ENCODE assay signal across 34 cellular contexts in genomic region chr3:179503152-179503551, GRCh38. TPM values are rescaled to one million over a fixed set of nuclear protein-coding genes. Genes with fewer than 3 reads are reported as not detected.
DNase-seq lines count a peak whose midpoint lies in the region; ATAC-seq, FAIRE-seq and TF ChIP-seq lines count a peak whose summit lies in the region.
"Had no signal": no experiment of that assay in that cellular context is flagged by ENCODE, and none has a peak within 500 bp of the region (broad histone marks: within the 10 kb centered on the region; RNA-seq: fewer than 3 reads in every experiment).

No MANE protein-coding gene starts in this region.

- H2BK15ac ChIP-seq in IMR-90 (ENCODE audit: low read depth, low read length): no peak overlapping the region

- no peak overlapping the region for H4K91ac ChIP-seq in IMR-90 (ENCODE audit: insufficient read depth, low read depth, low read length)

- ATAC-seq in HepG2 (no peak), right lobe of liver (no peak), A549 (no peak), IMR-90 (ENCODE audit: low read depth) (no peak), K562 (no peak), HG03342 (IDR thresholded peaks at IDR 0.05; ENCODE audit: unreplicated experiment) (no peak), HG02840 (IDR thresholded peaks at IDR 0.05; ENCODE audit: low FRiP score, unreplicated experiment) (no peak), GM19395 (IDR thresholded peaks at IDR 0.05; ENCODE audit: unreplicated experiment) (no peak)
- ATAC-seq: CD8-positive, alpha-beta T cell had no signal

- no peaks in the 10 kb centered on the region for H3K79me2 ChIP-seq in HepG2 (ENCODE audit: insufficient read depth, low read length)
- no peaks in the 10 kb centered on the region for H3K79me2 ChIP-seq in K562 (ENCODE audit: control insufficient read depth, insufficient read depth, low read length)

- no peak overlapping the region for H2BK120ac ChIP-seq in IMR-90 (ENCODE audit: low read depth, low read length)

- no peak overlapping the region for H3K14ac ChIP-seq in IMR-90 (replicated peaks; ENCODE audit: low read depth, low read length)

- no peak overlapping the region for H3K18ac ChIP-seq in IMR-90 (ENCODE audit: low read depth, low read length)

- H3K36me3 ChIP-seq in HepG2 (replicated peaks in 1 of 2; ENCODE audit: control insufficient read depth in 1 of 2, insufficient read depth in 2 of 2, low read length in 2 of 2): no peaks in the 10 kb centered on the region
- H3K36me3 ChIP-seq in right lobe of liver: no peaks in the 10 kb centered on the region
- H3K36me3 ChIP-seq in IMR-90 (ENCODE audit: control insufficient read depth, insufficient read depth, low read length): no peaks in the 10 kb centered on the region
- H3K36me3 ChIP-seq in K562 (ENCODE audit: control insufficient read depth, insufficient read depth, low read length): no peaks in the 10 kb centered on the region
- H3K36me3 ChIP-seq: BE2C; BLaER1; BLaER1 treated with 17β-estradiol and CSF1 and Interleukin-3, amounts not matched to agents 10 nM and 100 nM had no signal

- no peak overlapping the region for H2BK20ac ChIP-seq in IMR-90 (ENCODE audit: low read depth, low read length)

- no peak overlapping the region for H2BK5ac ChIP-seq in IMR-90 (ENCODE audit: low read depth, low read length, poor library complexity, severe bottlenecking)

- BruUV-seq in HepG2 (replicated peaks; lab: Mats Ljungman, UMichigan) (no TSS peak), IMR-90 (replicated peaks; lab: Mats Ljungman, UMichigan) (no TSS peak), K562 (replicated peaks; lab: Mats Ljungman, UMichigan) (no TSS peak)

- WGBS in HepG2 (ENCODE audit: low lambda C conversion rate): 16% methylated on average over 3 of the region's 3 CpGs
- 65% methylated on average over 3 of the region's 3 CpGs for WGBS in right lobe of liver (ENCODE audit: insufficient coverage, low coverage, low lambda C conversion rate, missing lambda C conversion rate)
- 51% methylated on average over 3 of the region's 3 CpGs for WGBS in A549 (ENCODE audit: missing lambda C conversion rate)
- no CpG with 5 or more reads among the region's 3 CpGs for WGBS in IMR-90 (ENCODE audit: extremely low coverage in 2 of 2, insufficient read length in 1 of 2), 2 experiments
- WGBS in K562 (ENCODE audit: insufficient coverage, low coverage, missing lambda C conversion rate): 7% methylated on average over 3 of the region's 3 CpGs

- H2AK9ac ChIP-seq in IMR-90 (replicated peaks; ENCODE audit: low read depth, low read length, poor library complexity): no peak overlapping the region

- no peak for TF ChIP-seq EP300 in HepG2 (IDR thresholded peaks at IDR 0.05; ENCODE audit: low read depth in 2 of 2, low read length in 2 of 2)
- no peak for TF ChIP-seq EP300 in HepG2 (CRISPR knock-in tag; IDR thresholded peaks at IDR 0.05; ENCODE audit: borderline replicate concordance)
- no peak for TF ChIP-seq EP300 in A549 (IDR thresholded peaks at IDR 0.05)
- no peak for TF ChIP-seq EP300 in K562 (IDR thresholded peaks at IDR 0.05; ENCODE audit: low read length)

- H3K4me1 ChIP-seq in HepG2 (ENCODE audit: insufficient read depth, low read length) (no peaks in the 10 kb centered on the region), right lobe of liver (no peaks in the 10 kb centered on the region), A549 (no peaks in the 10 kb centered on the region), IMR-90 (ENCODE audit: control insufficient read depth, insufficient read depth, low read length) (no peaks in the 10 kb centered on the region), K562 (replicated peaks in 1 of 2; ENCODE audit: control insufficient read depth in 2 of 2, insufficient read depth in 2 of 2, low read length in 2 of 2) (no peaks in the 10 kb centered on the region)
- H3K4me1 ChIP-seq: BE2C had no signal

- H3K9ac ChIP-seq in HepG2 (ENCODE audit: insufficient read depth, low read depth, low read length) (no peak overlapping the region), IMR-90 (ENCODE audit: low read depth, low read length) (no peak overlapping the region), K562 (ENCODE audit: insufficient read depth in 1 of 2, low read depth in 2 of 2, low read length in 2 of 2) (no peak overlapping the region)
- H3K9ac ChIP-seq: BLaER1; BLaER1 treated with 17β-estradiol and CSF1 and Interleukin-3, amounts not matched to agents 10 nM and 100 nM had no signal

- dilution Hi-C loops in IMR-90 (cut with HindIII; ENCODE audit: low sequenced_read_pairs, unreplicated experiment): no loop called here

- H3K9me1 ChIP-seq in IMR-90 (ENCODE audit: insufficient read depth, low read length) (no peaks in the 10 kb centered on the region), K562 (ENCODE audit: control insufficient read depth, insufficient read depth, low read length) (no peaks in the 10 kb centered on the region)

- TF ChIP-seq RAD21 in HepG2 (CRISPR knock-in tag; IDR thresholded peaks at IDR 0.05) (no peak), A549 (conservative IDR thresholded peaks at IDR 0.05 in 1 of 2, IDR thresholded peaks at IDR 0.05 in 1 of 2) (no peak), IMR-90 (IDR thresholded peaks at IDR 0.05; ENCODE audit: low read length) (no peak), K562 (CRISPR knock-in tag; conservative IDR thresholded peaks at IDR 0.05 in 1 of 2, IDR thresholded peaks at IDR 0.05 in 1 of 2) (no peak)

- POLR2A ChIA-PET in HepG2 (lab: Yijun Ruan, JAX): no interaction called here
- POLR2A ChIA-PET in A549 (lab: Yijun Ruan, JAX): no interaction called here
- POLR2A ChIA-PET in IMR-90 (lab: Charles Lee; ENCODE audit: unreplicated experiment): no interaction called here
- POLR2A ChIA-PET in K562 (lab: Yijun Ruan, JAX): interaction anchor here (1.1 kb wide), 1 partner anchor 13 kb away, joined by 3 read pairs; no protein-coding TSS in a partner anchor

- FAIRE-seq in HepG2 (lab: Jason Lieb, UNC) (no peak), A549 (lab: Jason Lieb, UNC) (no peak), K562 (lab: Jason Lieb, UNC) (no peak)
- FAIRE-seq: A204.1, D721Med had no signal

- H2AFZ ChIP-seq in HepG2 (ENCODE audit: low read length): no peak overlapping the region
- H2AFZ ChIP-seq in IMR-90 (replicated peaks; ENCODE audit: low read length, poor library complexity): no peak overlapping the region
- H2AFZ ChIP-seq in K562 (ENCODE audit: low read depth, low read length): no peak overlapping the region

- H3K9me3 ChIP-seq in HepG2 (ENCODE audit: low read length): no peaks in the 10 kb centered on the region
- no peaks in the 10 kb centered on the region for H3K9me3 ChIP-seq in right lobe of liver
- no peaks in the 10 kb centered on the region for H3K9me3 ChIP-seq in A549
- no peaks in the 10 kb centered on the region for H3K9me3 ChIP-seq in IMR-90 (ENCODE audit: control insufficient read depth, insufficient read depth, low read length)
- no peaks in the 10 kb centered on the region for H3K9me3 ChIP-seq in K562 (replicated peaks; ENCODE audit: control insufficient read depth, insufficient read depth, low read depth, low read length)
- H3K9me3 ChIP-seq: BE2C had no signal

- H4K20me1 ChIP-seq in HepG2 (ENCODE audit: insufficient read depth, low read length) (no peaks in the 10 kb centered on the region), IMR-90 (ENCODE audit: insufficient read depth, low read length) (no peaks in the 10 kb centered on the region), K562 (replicated peaks; ENCODE audit: control insufficient read depth, insufficient read depth, low read length) (no peaks in the 10 kb centered on the region)
- H4K20me1 ChIP-seq: BLaER1; BLaER1 treated with 17β-estradiol and CSF1 and Interleukin-3, amounts not matched to agents 10 nM and 100 nM had no signal

- TF ChIP-seq POLR2A in HepG2 (IDR thresholded peaks at IDR 0.05; ENCODE audit: insufficient read depth in 1 of 2, low read depth in 2 of 2, low read length in 2 of 2) (no peak), right lobe of liver (IDR thresholded peaks at IDR 0.05) (no peak), A549 (IDR thresholded peaks at IDR 0.05; ENCODE audit: low read length) (no peak), IMR-90 (IDR thresholded peaks at IDR 0.05; ENCODE audit: low read depth, low read length) (no peak), K562 (conservative IDR thresholded peaks at IDR 0.05) (no peak)

- no peak for DNase-seq in HepG2 (ENCODE audit: low spot score)
- DNase-seq in right lobe of liver: no peak
- DNase-seq in A549 (ENCODE audit: low read depth in 1 of 2, low spot score in 1 of 2): no peak
- DNase-seq in IMR-90: no peak
- no peak for DNase-seq in K562 (ENCODE audit: extremely low read depth in 1 of 4, low spot score in 3 of 4)
- DNase-seq: 8988T; ACHN; AML-193; BE2C; C1 segment of cervical spinal cord; Caco-2; Calu3; CD4-positive, alpha-beta memory T cell; CD4-positive, alpha-beta T cell; CD4-positive, CD25-positive, alpha-beta regulatory T cell; CD8-positive, alpha-beta memory T cell; CD8-positive, alpha-beta T cell; COR-L47; DMS 273 treated with DMSO at 0.1 percent for 48 hours; DMS153; DMS53; DMS79; DMS79 treated with DMSO at 0.1 percent for 48 hours; DND-41; EL had no signal

- CTCF ChIA-PET in HepG2 (lab: Yijun Ruan, JAX; ENCODE audit: low intra/inter-chr PET ratio, low total read pairs): no interaction called here
- CTCF ChIA-PET in A549 (lab: Yijun Ruan, JAX): interaction anchor here (0.6 kb wide), 1 partner anchor 127 kb away, joined by 3 read pairs; no protein-coding TSS in a partner anchor
- CTCF ChIA-PET in IMR-90 (lab: Yijun Ruan, JAX): no interaction called here
- CTCF ChIA-PET in K562 (lab: Yijun Ruan, JAX; ENCODE audit: low intra/inter-chr PET ratio): no interaction called here

- H3K4me2 ChIP-seq in HepG2 (ENCODE audit: low read depth, low read length): no peak overlapping the region
- no peak overlapping the region for H3K4me2 ChIP-seq in A549
- H3K4me2 ChIP-seq in IMR-90 (ENCODE audit: low read depth, low read length): no peak overlapping the region
- no peak overlapping the region for H3K4me2 ChIP-seq in K562 (ENCODE audit: insufficient read depth, low read length)
- H3K4me2 ChIP-seq: BLaER1; BLaER1 treated with 17β-estradiol and CSF1 and Interleukin-3, amounts not matched to agents 10 nM and 100 nM had no signal

- no peak overlapping the region for H2AK5ac ChIP-seq in IMR-90 (ENCODE audit: low read depth, low read length)

- intact Hi-C loops in HepG2 (cut with micrococcal nuclease; ENCODE audit: unreplicated experiment): no loop called here
- intact Hi-C loops in right lobe of liver (cut with DNase I): no loop called here
- intact Hi-C loops in IMR-90 (cut with micrococcal nuclease): no loop called here
- intact Hi-C loops in K562 (cut with micrococcal nuclease): no loop called here

- no peak overlapping the region for H4K8ac ChIP-seq in IMR-90 (ENCODE audit: low read depth in 2 of 2, low read length in 2 of 2)

- no peak overlapping the region for H3K56ac ChIP-seq in IMR-90 (ENCODE audit: extremely low read depth, insufficient read depth, low read length)

- H3K79me1 ChIP-seq in IMR-90 (ENCODE audit: low read depth in 1 of 2, low read length in 2 of 2): no peaks in the 10 kb centered on the region

- H3K27ac ChIP-seq in HepG2 (ENCODE audit: extremely low read length, insufficient read depth, low read length) (no peak overlapping the region), right lobe of liver (no peak overlapping the region), A549 (no peak overlapping the region), IMR-90 (ENCODE audit: insufficient read depth, low read length) (no peak overlapping the region), K562 (ENCODE audit: extremely low read depth, low read depth, low read length) (no peak overlapping the region)
- H3K27ac ChIP-seq: 22Rv1; BLaER1; BLaER1 treated with 17β-estradiol and CSF1 and Interleukin-3, amounts not matched to agents 10 nM and 100 nM; C4-2B had no signal

- H3K27me3 ChIP-seq in HepG2 (ENCODE audit: control insufficient read depth in 1 of 2, insufficient read depth in 2 of 2, low read length in 2 of 2) (no peaks in the 10 kb centered on the region), right lobe of liver (no peaks in the 10 kb centered on the region), IMR-90 (ENCODE audit: control insufficient read depth, insufficient read depth, low read length) (peaks cover 6% of the 10 kb centered on the region), K562 (ENCODE audit: control insufficient read depth in 2 of 2, insufficient read depth in 2 of 2, low read length in 2 of 2) (peaks cover 0 to 2% of the 10 kb centered on the region in 2 experiments; a peak in 2 of 5 replicates)
- H3K27me3 ChIP-seq: BLaER1; BLaER1 treated with 17β-estradiol and CSF1 and Interleukin-3, amounts not matched to agents 10 nM and 100 nM had no signal

- no peak overlapping the region for H3K23ac ChIP-seq in IMR-90 (ENCODE audit: low read depth, low read length)

- in situ Hi-C loops in HepG2 (cut with HindIII; ENCODE audit: extremely low pct_ligation_motif_present, low pct_unique_long_range_greater_than_20kb) (no loop called here), IMR-90 (cut with MboI; ENCODE audit: low sequenced_read_pairs) (no loop called here), K562 (cut with MboI) (no loop called here)

- H3K4ac ChIP-seq in IMR-90 (ENCODE audit: low read depth, low read length): no peak overlapping the region

- H3K4me3 ChIP-seq in HepG2 (replicated peaks in 1 of 3; ENCODE audit: insufficient read depth in 1 of 3, low read depth in 2 of 3, low read length in 3 of 3): no peak overlapping the region
- no peak overlapping the region for H3K4me3 ChIP-seq in right lobe of liver
- no peak overlapping the region for H3K4me3 ChIP-seq in A549
- H3K4me3 ChIP-seq in IMR-90 (ENCODE audit: insufficient read depth, low read depth, low read length): no peak overlapping the region
- no peak overlapping the region for H3K4me3 ChIP-seq in K562
- H3K4me3 ChIP-seq: BLaER1; BLaER1 treated with 17β-estradiol and CSF1 and Interleukin-3, amounts not matched to agents 10 nM and 100 nM had no signal

- no peak overlapping the region for H4K5ac ChIP-seq in IMR-90 (ENCODE audit: low read depth, low read length)

- TF ChIP-seq CTCF in HepG2 (CRISPR knock-in tag; IDR thresholded peaks at IDR 0.05): no peak
- no peak for TF ChIP-seq CTCF in right lobe of liver (IDR thresholded peaks at IDR 0.05)
- no peak for TF ChIP-seq CTCF in A549 (IDR thresholded peaks at IDR 0.05)
- TF ChIP-seq CTCF in IMR-90 (conservative IDR thresholded peaks at IDR 0.05; ENCODE audit: low read depth, low read length): no peak
- no peak for TF ChIP-seq CTCF in K562 (IDR thresholded peaks at IDR 0.05 in 2 of 3, conservative IDR thresholded peaks at IDR 0.05 in 1 of 3; ENCODE audit: insufficient read depth in 2 of 3, low read depth in 1 of 3, low read length in 3 of 3)

RNA-seq across cellular contexts. Expression of gene GNB4, which starts 51.9 kb away (rescaled TPM):
- total RNA-seq in HepG2 (2016; rRNA removed; fragmentation: Illumina TruSeq; extraction: Trizol) (0.13 and 0.36 TPM in 2 replicates), right lobe of liver (1 to 10 TPM; 2.9 to 9.5 (median 5.2) TPM), IMR-90 (2012; rRNA removed) (112 and 131 TPM in 2 replicates), K562 (2014; rRNA removed) (18.3 and 20.0 TPM in 2 replicates), K562 (2014; rRNA removed; fragmentation: Illumina TruSeq; extraction: Trizol) (34.7 and 38.4 TPM in 2 replicates), K562 (2015; rRNA removed; fragmentation: Illumina TruSeq; extraction: Trizol) (24.8 and 26.2 TPM in 2 replicates), K562 (2021) (27.9 and 28.8 TPM in 2 replicates)
- total RNA-seq in HepG2 (2016; cell fraction: cytosol; rRNA removed; fragmentation: Illumina TruSeq; extraction: Trizol; ENCODE audit: low read depth): not detected in 2 replicates
- total RNA-seq in HepG2 (2016; cell fraction: insoluble cytoplasmic fraction; rRNA removed; fragmentation: Illumina TruSeq; extraction: Trizol): 0.18 and 0.22 TPM in 2 replicates
- 0.10 and 0.22 TPM in 2 replicates for total RNA-seq in HepG2 (2016; cell fraction: membrane; rRNA removed; fragmentation: Illumina TruSeq; extraction: Trizol)
- 0.09 and 0.13 TPM in 2 replicates for total RNA-seq in HepG2 (2016; cell fraction: nucleus; rRNA removed; fragmentation: Illumina TruSeq; extraction: Trizol)
- polyA plus RNA-seq in HepG2 (2011; rRNA removed) (0.01 and 0.07 TPM in 2 replicates), A549 (2011; rRNA removed) (21.5 and 22.7 TPM in 2 replicates), A549 (2017; fragmentation: RNase III; extraction: RNeasy Plus Mini Kit Qiagen cat#74134 plus additional on column Dnase treatment) (10.3 to 11.1 TPM (median 10.9 TPM) in 3 replicates), IMR-90 (2012; rRNA removed) (20.1 and 22.1 TPM in 2 replicates), K562 (2011; rRNA removed) (30.6 and 36.7 TPM in 2 replicates), K562 (2014; fragmentation: Illumina TruSeq; extraction: Trizol) (19.1 and 21.4 TPM in 2 replicates), K562 (2014; fragmentation: Nextera tagmentation; extraction: Ambion mirVana) (1 to 10 TPM; 6.8 to 7.2 TPM), K562 (2014; rRNA removed) (11.7 and 16.9 TPM in 2 replicates)
- 0.01 and 0.04 TPM in 2 replicates for polyA plus RNA-seq in HepG2 (2011; cell fraction: cytosol; rRNA removed)
- polyA plus RNA-seq in HepG2 (2011; cell fraction: nucleus; rRNA removed): not detected in 2 replicates
- 0.25 and 0.31 TPM in 2 replicates for polyA plus RNA-seq in HepG2 (2012)
- 0.01 TPM in 1 of 2 replicates, not detected in the other for polyA plus RNA-seq in HepG2 (2016; cell fraction: cytosol; fragmentation: Illumina TruSeq; extraction: Trizol; ENCODE audit: low read depth)
- polyA plus RNA-seq in HepG2 (2016; cell fraction: insoluble cytoplasmic fraction; fragmentation: Illumina TruSeq; extraction: Trizol; ENCODE audit: low read depth): 0.19 and 0.20 TPM in 2 replicates
- 0.02 and 0.05 TPM in 2 replicates for polyA plus RNA-seq in HepG2 (2016; cell fraction: membrane; fragmentation: Illumina TruSeq; extraction: Trizol; ENCODE audit: low read depth)
- polyA plus RNA-seq in HepG2 (2016; cell fraction: nucleus; fragmentation: Illumina TruSeq; extraction: Trizol; ENCODE audit: insufficient read depth, low read depth): not detected in 2 replicates
- polyA minus RNA-seq in HepG2 (2011; rRNA and poly(A)+ RNA removed; ENCODE audit: low replicate concordance): 0.66 and 46.6 TPM in 2 replicates
- polyA minus RNA-seq in HepG2 (2011; cell fraction: cytosol; rRNA and poly(A)+ RNA removed): 0.20 and 0.53 TPM in 2 replicates
- 0.26 and 0.75 TPM in 2 replicates for polyA minus RNA-seq in HepG2 (2011; cell fraction: nucleus; rRNA and poly(A)+ RNA removed)
- polyA plus RNA-seq in A549 (2012; cell fraction: cytosol; rRNA removed): 4.8 and 5.9 TPM in 2 replicates
- polyA plus RNA-seq in A549 (2012; cell fraction: nucleus; rRNA removed): 1.8 and 3.0 TPM in 2 replicates
- polyA minus RNA-seq in A549 (2011; rRNA and poly(A)+ RNA removed): 27.0 and 28.6 TPM in 2 replicates
- polyA plus RNA-seq in IMR-90 (2012; cell fraction: cytosol; rRNA removed): 4.1 and 7.1 TPM in 2 replicates
- polyA plus RNA-seq in IMR-90 (2012; cell fraction: nucleus; rRNA removed; ENCODE audit: low replicate concordance): 1.9 and 12.4 TPM in 2 replicates
- 10.7 and 22.4 TPM in 2 replicates for total RNA-seq in K562 (2011; cell fraction: chromatin; rRNA removed; ENCODE audit: low replicate concordance)
- total RNA-seq in K562 (2011; cell fraction: nucleolus; rRNA removed): 4.8 and 8.7 TPM in 2 replicates
- 16.1 and 23.0 TPM in 2 replicates for total RNA-seq in K562 (2011; cell fraction: nucleoplasm; rRNA removed)
- 8.2 and 23.4 TPM in 2 replicates for polyA plus RNA-seq in K562 (2011; cell fraction: cytosol; rRNA removed)
- 4.4 and 8.0 TPM in 2 replicates for polyA plus RNA-seq in K562 (2011; cell fraction: nucleus; rRNA removed)
- polyA plus RNA-seq in K562 (2012): 9.1 and 12.8 TPM in 2 replicates
- 94.2 and 96.0 TPM in 2 replicates for polyA minus RNA-seq in K562 (2011; rRNA and poly(A)+ RNA removed)
- polyA minus RNA-seq in K562 (2011; cell fraction: cytosol; rRNA and poly(A)+ RNA removed): 26.3 and 32.2 TPM in 2 replicates
- polyA minus RNA-seq in K562 (2011; cell fraction: nucleus; rRNA and poly(A)+ RNA removed): 6.1 and 12.0 TPM in 2 replicates

RNA-seq across cellular contexts. Expression of gene ACTL6A, which starts 59.6 kb away (rescaled TPM):
- total RNA-seq in HepG2 (2016; rRNA removed; fragmentation: Illumina TruSeq; extraction: Trizol) (84.1 and 116 TPM in 2 replicates), right lobe of liver (10 to 100 TPM; 10.6 to 38.0 (median 15.5) TPM), IMR-90 (2012; rRNA removed) (70.1 and 115 TPM in 2 replicates), K562 (2014; rRNA removed) (117 and 127 TPM in 2 replicates), K562 (2014; rRNA removed; fragmentation: Illumina TruSeq; extraction: Trizol) (157 and 180 TPM in 2 replicates), K562 (2015; rRNA removed; fragmentation: Illumina TruSeq; extraction: Trizol) (137 and 142 TPM in 2 replicates), K562 (2021) (107 TPM in 2 replicates)
- total RNA-seq in HepG2 (2016; cell fraction: cytosol; rRNA removed; fragmentation: Illumina TruSeq; extraction: Trizol; ENCODE audit: low read depth): 16.4 and 20.7 TPM in 2 replicates
- total RNA-seq in HepG2 (2016; cell fraction: insoluble cytoplasmic fraction; rRNA removed; fragmentation: Illumina TruSeq; extraction: Trizol): 86.5 and 121 TPM in 2 replicates
- total RNA-seq in HepG2 (2016; cell fraction: membrane; rRNA removed; fragmentation: Illumina TruSeq; extraction: Trizol): 31.9 and 33.1 TPM in 2 replicates
- 55.0 and 58.8 TPM in 2 replicates for total RNA-seq in HepG2 (2016; cell fraction: nucleus; rRNA removed; fragmentation: Illumina TruSeq; extraction: Trizol)
- polyA plus RNA-seq in HepG2 (2011; rRNA removed) (43.7 and 58.1 TPM in 2 replicates), A549 (2011; rRNA removed) (89.7 and 116 TPM in 2 replicates), A549 (2017; fragmentation: RNase III; extraction: RNeasy Plus Mini Kit Qiagen cat#74134 plus additional on column Dnase treatment) (108 to 130 TPM (median 116 TPM) in 3 replicates), IMR-90 (2012; rRNA removed) (40.3 and 48.3 TPM in 2 replicates), K562 (2011; rRNA removed) (159 and 225 TPM in 2 replicates), K562 (2014; fragmentation: Illumina TruSeq; extraction: Trizol) (178 and 186 TPM in 2 replicates), K562 (2014; fragmentation: Nextera tagmentation; extraction: Ambion mirVana) (100 to 1,000 TPM; 229 to 243 TPM), K562 (2014; rRNA removed) (151 and 155 TPM in 2 replicates)
- 35.5 and 40.7 TPM in 2 replicates for polyA plus RNA-seq in HepG2 (2011; cell fraction: cytosol; rRNA removed)
- polyA plus RNA-seq in HepG2 (2011; cell fraction: nucleus; rRNA removed): 69.6 and 84.5 TPM in 2 replicates
- 28.8 and 43.7 TPM in 2 replicates for polyA plus RNA-seq in HepG2 (2012)
- polyA plus RNA-seq in HepG2 (2016; cell fraction: cytosol; fragmentation: Illumina TruSeq; extraction: Trizol; ENCODE audit: low read depth): 10.2 and 11.3 TPM in 2 replicates
- 99.9 and 106 TPM in 2 replicates for polyA plus RNA-seq in HepG2 (2016; cell fraction: insoluble cytoplasmic fraction; fragmentation: Illumina TruSeq; extraction: Trizol; ENCODE audit: low read depth)
- 19.7 and 20.1 TPM in 2 replicates for polyA plus RNA-seq in HepG2 (2016; cell fraction: membrane; fragmentation: Illumina TruSeq; extraction: Trizol; ENCODE audit: low read depth)
- polyA plus RNA-seq in HepG2 (2016; cell fraction: nucleus; fragmentation: Illumina TruSeq; extraction: Trizol; ENCODE audit: insufficient read depth, low read depth): 110 and 131 TPM in 2 replicates
- 18.2 and 73.1 TPM in 2 replicates for polyA minus RNA-seq in HepG2 (2011; rRNA and poly(A)+ RNA removed; ENCODE audit: low replicate concordance)
- polyA minus RNA-seq in HepG2 (2011; cell fraction: cytosol; rRNA and poly(A)+ RNA removed): 22.5 and 24.9 TPM in 2 replicates
- polyA minus RNA-seq in HepG2 (2011; cell fraction: nucleus; rRNA and poly(A)+ RNA removed): 51.0 and 56.7 TPM in 2 replicates
- polyA plus RNA-seq in A549 (2012; cell fraction: cytosol; rRNA removed): 50.4 and 77.8 TPM in 2 replicates
- 69.2 and 149 TPM in 2 replicates for polyA plus RNA-seq in A549 (2012; cell fraction: nucleus; rRNA removed)
- polyA minus RNA-seq in A549 (2011; rRNA and poly(A)+ RNA removed): 28.2 and 28.9 TPM in 2 replicates
- polyA plus RNA-seq in IMR-90 (2012; cell fraction: cytosol; rRNA removed): 35.7 and 55.9 TPM in 2 replicates
- 24.2 and 53.3 TPM in 2 replicates for polyA plus RNA-seq in IMR-90 (2012; cell fraction: nucleus; rRNA removed; ENCODE audit: low replicate concordance)
- 77.9 and 152 TPM in 2 replicates for total RNA-seq in K562 (2011; cell fraction: chromatin; rRNA removed; ENCODE audit: low replicate concordance)
- total RNA-seq in K562 (2011; cell fraction: nucleolus; rRNA removed): 41.5 and 48.8 TPM in 2 replicates
- total RNA-seq in K562 (2011; cell fraction: nucleoplasm; rRNA removed): 114 and 127 TPM in 2 replicates
- polyA plus RNA-seq in K562 (2011; cell fraction: cytosol; rRNA removed): 99.3 and 138 TPM in 2 replicates
- 139 and 160 TPM in 2 replicates for polyA plus RNA-seq in K562 (2011; cell fraction: nucleus; rRNA removed)
- polyA plus RNA-seq in K562 (2012): 89.8 and 151 TPM in 2 replicates
- polyA minus RNA-seq in K562 (2011; rRNA and poly(A)+ RNA removed): 140 and 142 TPM in 2 replicates
- 49.0 and 61.5 TPM in 2 replicates for polyA minus RNA-seq in K562 (2011; cell fraction: cytosol; rRNA and poly(A)+ RNA removed)
- polyA minus RNA-seq in K562 (2011; cell fraction: nucleus; rRNA and poly(A)+ RNA removed): 49.3 and 106 TPM in 2 replicates

Comparison
In these comparisons a context has a peak if more than half of its experiments do, and no peak if none do; other contexts are left out.
1. Of the 241 proteins assayed by ChIP-seq in both HepG2 and K562: peak only in HepG2: none; only in K562: MAFG; in both: MAFF and MAFK; in neither: 238.